In genomic region chr12:124734224-124734788, GRCh38 we compare ENCODE assay signal across 10 cellular contexts.
DNase-seq lines count a peak whose midpoint lies in the region; ATAC-seq, FAIRE-seq and TF ChIP-seq lines count a peak whose summit lies in the region.
"Had no signal": no experiment of that assay in that cellular context is flagged by ENCODE, and none has a peak within 500 bp of the region (broad histone marks: within the 10 kb centered on the region; RNA-seq: fewer than 3 reads in every experiment).

No MANE protein-coding gene starts in this region.

- H3K4me3 ChIP-seq in HL-60 (replicated peaks; ENCODE audit: insufficient read depth, low read length) (no peak overlapping the region), PC-3 (ENCODE audit: low read length) (no peak overlapping the region)

- peaks cover 18% of the 10 kb centered on the region for H3K4me1 ChIP-seq in PC-3 (ENCODE audit: insufficient read depth, low read length)

- H2AFZ ChIP-seq in PC-3 (ENCODE audit: low read length), result no peak overlapping the region

- H3K27ac ChIP-seq in HL-60 (replicated peaks) (peak overlapping the region; percentile 50), PC-3 (ENCODE audit: low read length) (no peak overlapping the region)

- H3K4me2 ChIP-seq in PC-3 (ENCODE audit: low read length), result no peak overlapping the region

- H3K27me3 ChIP-seq in HL-60 (ENCODE audit: insufficient read depth, poor library complexity, severe bottlenecking), result no peaks in the 10 kb centered on the region
- no peaks in the 10 kb centered on the region for H3K27me3 ChIP-seq in PC-3 (ENCODE audit: low read length)

- no peak for TF ChIP-seq POLR2A in GM12892 (IDR thresholded peaks at IDR 0.05; ENCODE audit: low read depth, low read length)

- H3K4me3 Mint-ChIP-seq in glutamatergic neuron (ENCODE audit: unreplicated experiment), result no peak overlapping the region

- H3F3A ChIP-seq in PC-3 (ENCODE audit: low read length, unreplicated experiment), result no peaks in the 10 kb centered on the region

- H3K9me2 ChIP-seq in PC-3 (replicated peaks; ENCODE audit: low read length), result no peaks in the 10 kb centered on the region

- no peak for TF ChIP-seq CTCF in HL-60 (IDR thresholded peaks at IDR 0.05; ENCODE audit: insufficient read depth, low read length)
- no peak for TF ChIP-seq CTCF in PC-3 (conservative IDR thresholded peaks at IDR 0.05; ENCODE audit: low read depth, low read length)
- TF ChIP-seq CTCF in glutamatergic neuron (IDR thresholded peaks at IDR 0.05; ENCODE audit: partially characterized antibody, unreplicated experiment), result peak; percentile 54

- peaks cover 2% of the 10 kb centered on the region for H3K27me3 Mint-ChIP-seq in glutamatergic neuron (ENCODE audit: unreplicated experiment)

- CTCF ChIA-PET in PC-3 (lab: Charles Lee), result no interaction called here

- ATAC-seq in PC-3 (peak; percentile 5; the same call in 1 of the 2 replicates), sciatic nerve (peak; percentile 58)
- ATAC-seq: activated naive CD4-positive, alpha-beta T cell treated with anti-CD3 and anti-CD28 coated beads, Interleukin-2, amount 50 U/mL, for 72 hours had no signal

- intact Hi-C loops in PC-3 (cut with micrococcal nuclease), result no loop called here
- intact Hi-C loops in sciatic nerve (cut with DNase I), result no loop called here

- DNase-seq in HL-60 (ENCODE audit: low read depth in 1 of 2, low spot score in 1 of 2), result peak; percentile 95 to 96
- no peak for DNase-seq in PC-3
- peak; percentile 58 for DNase-seq in glutamatergic neuron
- DNase-seq in sciatic nerve (ENCODE audit: low spot score), result no peak
- DNase-seq in stimulated activated CD4-positive, alpha-beta T cell treated with anti-CD3 and anti-CD28 coated beads, Interleukin-15, amount 100 ng/mL, for 24 hours, result no peak
- no peak for DNase-seq in NCI-H1694 (lab: John Stamatoyannopoulos, UW)
- no peak for DNase-seq in midbrain (lab: John Stamatoyannopoulos, UW)
- DNase-seq in GM12892 (ENCODE audit: insufficient read length), result no peak
- DNase-seq: SHP77 treated with DMSO at 0.1 percent for 48 hours had no signal

- no TSS peak for BruUV-seq in PC-3 (replicated peaks; lab: Mats Ljungman, UMichigan)

- no peaks in the 10 kb centered on the region for H3K9me3 ChIP-seq in PC-3 (ENCODE audit: low read length)

- H3K4me1 Mint-ChIP-seq in glutamatergic neuron (ENCODE audit: low read depth, unreplicated experiment), result peaks cover 12% of the 10 kb centered on the region

- peaks cover 2% of the 10 kb centered on the region for H3K36me3 Mint-ChIP-seq in glutamatergic neuron (ENCODE audit: unreplicated experiment)
- H3K36me3 Mint-ChIP-seq: activated naive CD4-positive, alpha-beta T cell treated with anti-CD3 and anti-CD28 coated beads, Interleukin-2, amount 50 U/mL, for 72 hours had no signal

- H3K9me3 Mint-ChIP-seq in glutamatergic neuron (ENCODE audit: unreplicated experiment), result peaks cover 4% of the 10 kb centered on the region
- H3K9me3 Mint-ChIP-seq: activated naive CD4-positive, alpha-beta T cell treated with anti-CD3 and anti-CD28 coated beads, Interleukin-2, amount 50 U/mL, for 72 hours had no signal

- H4K20me1 ChIP-seq in PC-3 (ENCODE audit: low read length), result no peaks in the 10 kb centered on the region

- FAIRE-seq in GM12892 (lab: Jason Lieb, UNC), result no peak

- H3K36me3 ChIP-seq in PC-3 (ENCODE audit: low read depth, low read length), result no peaks in the 10 kb centered on the region

- POLR2A ChIA-PET in PC-3 (lab: Charles Lee; ENCODE audit: unreplicated experiment), result no interaction called here

- no peaks in the 10 kb centered on the region for H3K79me2 ChIP-seq in PC-3 (ENCODE audit: low read length)

- H3K9ac ChIP-seq in PC-3 (ENCODE audit: low read length), result no peak overlapping the region

- peak overlapping the region; percentile 90 for H3K27ac Mint-ChIP-seq in glutamatergic neuron (ENCODE audit: unreplicated experiment)
- H3K27ac Mint-ChIP-seq: activated naive CD4-positive, alpha-beta T cell treated with anti-CD3 and anti-CD28 coated beads, Interleukin-2, amount 50 U/mL, for 72 hours had no signal

Comparison
In these comparisons a context has a peak if more than half of its experiments do, and no peak if none do; other contexts are left out.
1. DNase-seq: peak in HL-60 (2 of 2) and glutamatergic neuron (single experiment); none in PC-3 (single experiment), sciatic nerve (single experiment), stimulated activated CD4-positive, alpha-beta T cell treated with anti-CD3 and anti-CD28 coated beads, Interleukin-15, amount 100 ng/mL, for 24 hours (single experiment), NCI-H1694 (single experiment), midbrain (single experiment) and GM12892 (single experiment).